ENCODE assay signal across 13 cellular contexts in genomic region chr1:12496154-12496961, GRCh38.
DNase-seq lines count a peak whose midpoint lies in the region; ATAC-seq, FAIRE-seq and TF ChIP-seq lines count a peak whose summit lies in the region.
"Had no signal": no experiment of that assay in that cellular context is flagged by ENCODE, and none has a peak within 500 bp of the region (broad histone marks: within the 10 kb centered on the region; RNA-seq: fewer than 3 reads in every experiment).

No MANE protein-coding gene starts in this region.

- no peak overlapping the region for H3K9ac ChIP-seq in astrocyte (ENCODE audit: low read length)

- no peak overlapping the region for H3K27ac ChIP-seq in astrocyte (ENCODE audit: low read depth, low read length)
- H3K27ac ChIP-seq: neutrophil had no signal

- no peak overlapping the region for H3K4me3 Mint-ChIP-seq in astrocyte (ENCODE audit: unreplicated experiment)
- H3K4me3 Mint-ChIP-seq: CD14-positive monocyte had no signal

- TF ChIP-seq CTCF in astrocyte (IDR thresholded peaks at IDR 0.05; ENCODE audit: insufficient read depth, low read depth, low read length) = no peak

- no peaks in the 10 kb centered on the region for H4K20me1 ChIP-seq in astrocyte (ENCODE audit: insufficient read depth, low read length)

- no peak overlapping the region for H2AFZ ChIP-seq in astrocyte (ENCODE audit: low read depth, low read length)

- peak; percentile 40 for DNase-seq in EH (ENCODE audit: low read depth)
- peak; percentile 53 for DNase-seq in astrocyte (ENCODE audit: low read depth)
- DNase-seq in kidney glomerular epithelial cell (lab: John Stamatoyannopoulos, UW) = peak; percentile 29
- DNase-seq in sciatic nerve (ENCODE audit: low spot score) = no peak
- no peak for DNase-seq in HuH-7 (ENCODE audit: low spot score)
- DNase-seq in stimulated activated CD4-positive, alpha-beta T cell treated with anti-CD3 and anti-CD28 coated beads, Interleukin-2, amount 100 ng/mL, for 48 hours = no peak
- no peak for DNase-seq in NCI-H2107 treated with DMSO at 0.1 percent for 48 hours (lab: John Stamatoyannopoulos, UW; ENCODE audit: unreplicated experiment)
- no peak for DNase-seq in activated naive CD4-positive, alpha-beta T cell treated with Interleukin-2 at 50 U/mL for 16 hours
- DNase-seq: dermis blood vessel endothelial cell, NCI-H187 had no signal

- peaks cover 3% of the 10 kb centered on the region for H3K4me1 ChIP-seq in astrocyte (ENCODE audit: insufficient read depth, low read length)

- peaks cover 16% of the 10 kb centered on the region for H3K36me3 Mint-ChIP-seq in astrocyte (ENCODE audit: low read depth, unreplicated experiment)

- no peak overlapping the region for H3K4me3 ChIP-seq in astrocyte (ENCODE audit: insufficient read depth, low read depth, low read length)
- H3K4me3 ChIP-seq: GM12878 had no signal

- peaks cover 2% of the 10 kb centered on the region for H3K36me3 ChIP-seq in astrocyte (ENCODE audit: insufficient read depth, low read length)

- H3K27me3 Mint-ChIP-seq in astrocyte (ENCODE audit: low read depth, unreplicated experiment) = no peaks in the 10 kb centered on the region

- no peak overlapping the region for H3K27ac Mint-ChIP-seq in astrocyte (ENCODE audit: unreplicated experiment)

- H3K27me3 ChIP-seq in astrocyte (ENCODE audit: insufficient read depth, low read length) = no peaks in the 10 kb centered on the region
- H3K27me3 ChIP-seq: neutrophil had no signal

- H3K4me1 Mint-ChIP-seq in astrocyte (ENCODE audit: low read depth, unreplicated experiment) = no peaks in the 10 kb centered on the region

- no peaks in the 10 kb centered on the region for H3K79me2 ChIP-seq in astrocyte (ENCODE audit: insufficient read depth, low read length)

- no peaks in the 10 kb centered on the region for H3K9me3 Mint-ChIP-seq in astrocyte (ENCODE audit: unreplicated experiment)
- H3K9me3 Mint-ChIP-seq: CD14-positive monocyte had no signal

- peak; percentile 89 for ATAC-seq in sciatic nerve
- ATAC-seq: GM12878 had no signal

- intact Hi-C loops in sciatic nerve (cut with DNase I) = no loop called here

- no peaks in the 10 kb centered on the region for H3K9me3 ChIP-seq in astrocyte (ENCODE audit: insufficient read depth, low read depth, low read length)
- H3K9me3 ChIP-seq: neutrophil had no signal

- FAIRE-seq in astrocyte (lab: Jason Lieb, UNC) = no peak
- FAIRE-seq: GM12878 had no signal

- H3K4me2 ChIP-seq in astrocyte (ENCODE audit: low read length) = no peak overlapping the region

Comparison
In these comparisons a context has a peak if more than half of its experiments do, and no peak if none do; other contexts are left out.
1. DNase-seq: peak in EH (single experiment), astrocyte (single experiment) and kidney glomerular epithelial cell (single experiment); none in sciatic nerve (single experiment), HuH-7 (single experiment), stimulated activated CD4-positive, alpha-beta T cell treated with anti-CD3 and anti-CD28 coated beads, Interleukin-2, amount 100 ng/mL, for 48 hours (0 of 2), NCI-H2107 treated with DMSO at 0.1 percent for 48 hours (single experiment) and activated naive CD4-positive, alpha-beta T cell treated with Interleukin-2 at 50 U/mL for 16 hours (single experiment).